In genomic region chr11:104036603-104037394, GRCh38 we compare ENCODE assay signal across 2 cellular contexts.
TF ChIP-seq lines count a peak whose summit lies in the region.

Gene DDI1, plus strand, starts transcription at chr11:104036640. Its CDS starts 183 bp downstream, at chr11:104036823.

TF ChIP-seq in IMR-90, 13 proteins besides CTCF, POLR2A, EP300 and RAD21:
- no peak for TF ChIP-seq CEBPB (IDR thresholded peaks at IDR 0.05; ENCODE audit: low read depth, low read length)
- no peak for TF ChIP-seq CHD1 (IDR thresholded peaks at IDR 0.05; ENCODE audit: low read depth, low read length)
- no peak for TF ChIP-seq ELK1 (IDR thresholded peaks at IDR 0.05; ENCODE audit: borderline replicate concordance, low read depth, low read length)
- no peak for TF ChIP-seq SMC3 (IDR thresholded peaks at IDR 0.05; ENCODE audit: low read depth, low read length)
- TF ChIP-seq RFX5 (IDR thresholded peaks at IDR 0.05; ENCODE audit: low read depth, low read length), result no peak
- no peak for TF ChIP-seq NFE2L2 (IDR thresholded peaks at IDR 0.05; ENCODE audit: low read depth, low read length)
- no peak for TF ChIP-seq BHLHE40 (IDR thresholded peaks at IDR 0.05; ENCODE audit: low read depth, low read length)
- no peak for TF ChIP-seq FOS (IDR thresholded peaks at IDR 0.05; ENCODE audit: low read depth, low read length)
- TF ChIP-seq MAFK (IDR thresholded peaks at IDR 0.05; ENCODE audit: low read depth, low read length), result no peak
- no peak for TF ChIP-seq MAZ (IDR thresholded peaks at IDR 0.05; ENCODE audit: borderline replicate concordance, low read depth, low read length)
- no peak for TF ChIP-seq USF2 (IDR thresholded peaks at IDR 0.05; ENCODE audit: low read depth, low read length)
- no peak for TF ChIP-seq MXI1 (IDR thresholded peaks at IDR 0.05; ENCODE audit: borderline replicate concordance, low read depth, low read length)
- TF ChIP-seq RCOR1 (IDR thresholded peaks at IDR 0.05; ENCODE audit: insufficient replicate concordance, low read length), result no peak

TF ChIP-seq in H1, 55 proteins besides CTCF, POLR2A, EP300 and RAD21:
- TF ChIP-seq SIRT6 (IDR thresholded peaks at IDR 0.05; ENCODE audit: low read length), result no peak
- no peak for TF ChIP-seq EGR1 (IDR thresholded peaks at IDR 0.05; ENCODE audit: borderline replicate concordance, low read depth, low read length)
- TF ChIP-seq PHF8 (conservative IDR thresholded peaks at IDR 0.05; ENCODE audit: low read depth, low read length), result no peak
- TF ChIP-seq BCL11A (IDR thresholded peaks at IDR 0.05; ENCODE audit: low read depth in 2 of 2, low read length in 2 of 2), result no peak
- no peak for TF ChIP-seq FOSL1 (IDR thresholded peaks at IDR 0.05; ENCODE audit: insufficient read depth, low read depth, low read length)
- no peak for TF ChIP-seq ASH2L (IDR thresholded peaks at IDR 0.05; ENCODE audit: low read length)
- no peak for TF ChIP-seq RNF2 (IDR thresholded peaks at IDR 0.05; ENCODE audit: borderline replicate concordance, low read depth, low read length, missing control alignments, poor library complexity, severe bottlenecking)
- TF ChIP-seq JUND (IDR thresholded peaks at IDR 0.05; ENCODE audit: low read length), result no peak
- no peak for TF ChIP-seq CTBP2 (IDR thresholded peaks at IDR 0.05; ENCODE audit: borderline replicate concordance, insufficient read depth, insufficient read length, low read length)
- no peak for TF ChIP-seq SIX5 (IDR thresholded peaks at IDR 0.05; ENCODE audit: low read depth, low read length)
- TF ChIP-seq ATF3 (IDR thresholded peaks at IDR 0.05; ENCODE audit: insufficient read depth, low read depth, low read length), result no peak
- no peak for TF ChIP-seq TAF7 (optimal IDR thresholded peaks at IDR 0.05; ENCODE audit: borderline replicate concordance, low read depth, low read length)
